28 cellular contexts compared by ENCODE assay signal in the genomic region with DNA sequence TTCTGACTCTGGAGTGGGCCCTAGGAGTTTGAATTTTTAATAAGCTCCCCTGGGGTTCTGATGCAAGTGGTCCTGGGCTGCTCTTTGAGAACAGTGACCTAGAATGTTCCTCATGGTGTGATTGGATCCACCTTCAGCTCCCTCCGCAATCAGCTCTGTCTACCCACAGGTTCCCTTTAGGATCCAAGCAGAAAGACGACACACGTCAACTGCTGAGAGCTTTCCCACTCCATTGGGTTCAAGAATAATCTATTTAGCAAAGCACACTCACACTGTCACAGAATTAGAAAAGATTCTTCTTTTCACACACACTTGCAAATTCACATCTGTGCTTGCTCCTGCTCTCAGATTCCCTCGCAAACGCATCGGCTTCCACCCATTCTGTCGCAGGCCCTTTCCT.
"Had no signal": no experiment of that assay in that cellular context is flagged by ENCODE, and none has a peak within 500 bp of the region (broad histone marks: within the 10 kb centered on the region; RNA-seq: fewer than 3 reads in every experiment).

No MANE protein-coding gene starts in this region.

- H3K4me1 ChIP-seq: foreskin keratinocyte, tibial nerve, upper lobe of right lung, vagina had no signal

- DNase-seq: central memory CD4-positive, alpha-beta T cell; effector CD8-positive, alpha-beta T cell; endodermal cell; foreskin keratinocyte; heart left ventricle; islet precursor cell; kidney glomerular epithelial cell; midbrain; naive thymus-derived CD8-positive, alpha-beta T cell; occipital lobe; ovary; stimulated activated CD4-positive, alpha-beta T cell treated with anti-CD3 and anti-CD28 coated beads, Interleukin-4, amount 100 ng/mL, for 4 hours; stimulated activated naive CD8-positive, alpha-beta T cell treated with anti-CD3 and anti-CD28 coated beads, Interleukin-15, Interleukin-2, amounts not matched to agents 100 U/mL and 50 U/mL, for 24 hours; substantia nigra; upper lobe of right lung had no signal

- H3K27ac ChIP-seq: epithelial cell of prostate, foreskin keratinocyte, hepatocyte, ovary, tibial nerve, upper lobe of right lung, vagina had no signal

- H3K9me3 ChIP-seq: gastroesophageal sphincter, heart left ventricle, ovary, thoracic aorta, tibial nerve, upper lobe of right lung, vagina had no signal

- H3K4me3 Mint-ChIP-seq: dendritic cell treated with granulocyte-macrophage colony-stimulating factor and Interleukin-4, amounts not matched to agents 40 ng/mL and 50 ng/mL, for 4 days; endodermal cell; memory B cell; naive thymus-derived CD8-positive, alpha-beta T cell; stimulated activated memory B cell treated with anti-CD40 and anti-IgM and Interleukin-4, amounts not matched to agents 10 μg/mL and 1 μg/mL and 100 μg/mL, for 72 hours had no signal

- H3K27me3 Mint-ChIP-seq: dendritic cell treated with granulocyte-macrophage colony-stimulating factor and Interleukin-4, amounts not matched to agents 40 ng/mL and 50 ng/mL, for 4 days had no signal

- H3K4me1 Mint-ChIP-seq: memory B cell; naive thymus-derived CD8-positive, alpha-beta T cell; stimulated activated memory B cell treated with anti-CD40 and anti-IgM and Interleukin-4, amounts not matched to agents 10 μg/mL and 1 μg/mL and 100 μg/mL, for 72 hours had no signal

- H3K36me3 Mint-ChIP-seq: memory B cell; naive thymus-derived CD8-positive, alpha-beta T cell; stimulated activated memory B cell treated with anti-CD40 and anti-IgM and Interleukin-4, amounts not matched to agents 10 μg/mL and 1 μg/mL and 100 μg/mL, for 72 hours had no signal

- H3K4me3 ChIP-seq: gastroesophageal sphincter, heart left ventricle, hepatocyte, lung, ovary, thoracic aorta, tibial nerve, upper lobe of right lung, vagina had no signal

- H3K27ac Mint-ChIP-seq: dendritic cell treated with granulocyte-macrophage colony-stimulating factor and Interleukin-4, amounts not matched to agents 40 ng/mL and 50 ng/mL, for 4 days; endodermal cell; memory B cell; stimulated activated memory B cell treated with anti-CD40 and anti-IgM and Interleukin-4, amounts not matched to agents 10 μg/mL and 1 μg/mL and 100 μg/mL, for 72 hours had no signal

- H3K9me3 Mint-ChIP-seq: dendritic cell treated with granulocyte-macrophage colony-stimulating factor and Interleukin-4, amounts not matched to agents 40 ng/mL and 50 ng/mL, for 4 days; naive thymus-derived CD8-positive, alpha-beta T cell; stimulated activated memory B cell treated with anti-CD40 and anti-IgM and Interleukin-4, amounts not matched to agents 10 μg/mL and 1 μg/mL and 100 μg/mL, for 72 hours had no signal

- H3K27me3 ChIP-seq: foreskin keratinocyte, gastroesophageal sphincter, heart left ventricle, hepatocyte, ovary, tibial nerve, upper lobe of right lung, vagina had no signal

- ATAC-seq: esophagus mucosa; foreskin keratinocyte; gastroesophageal sphincter; left colon; naive thymus-derived CD8-positive, alpha-beta T cell; sciatic nerve; stimulated activated memory B cell treated with anti-CD40 and anti-IgM and Interleukin-4, amounts not matched to agents 10 μg/mL and 1 μg/mL and 100 μg/mL, for 72 hours; stimulated activated naive CD8-positive, alpha-beta T cell treated with anti-CD3 and anti-CD28 coated beads, Interleukin-15, Interleukin-2, amounts not matched to agents 100 U/mL and 50 U/mL, for 24 hours; upper lobe of right lung had no signal
